In genomic region chr4:77366876-77367275, GRCh38 we compare ENCODE assay signal across 8 cellular contexts.
DNase-seq lines count a peak whose midpoint lies in the region; ATAC-seq and TF ChIP-seq lines count a peak whose summit lies in the region.
"Not testable (repeated sequence)": the region's sequence is repeated elsewhere in the genome, so short reads cannot be mapped to it uniquely, and the experiment has no call there.

No MANE protein-coding gene starts in this region.

- CTCF ChIA-PET in HEK293 (lab: Yijun Ruan, JAX): interaction anchor here (0.6 to 6.9 kb wide), 18 partner anchors 9 to 1317 kb away, joined by 3 to 38 read pairs (median 4); no protein-coding TSS in a partner anchor
- CTCF ChIA-PET in SK-N-SH (lab: Yijun Ruan, JAX): interaction anchor here (1.0 to 2.3 kb wide), 4 partner anchors 9 to 235 kb away, joined by 3 to 11 read pairs (median 4); no protein-coding TSS in a partner anchor

- TF ChIP-seq CTCF in GM12864 (IDR thresholded peaks at IDR 0.05; ENCODE audit: low read depth, low read length, missing control alignments) (peak; percentile 24), HEK293 (tag by site-specific recombination; IDR thresholded peaks at IDR 0.05) (0 out of 2 replicates have a peak, but pooled peaks have one; percentile 13), SK-N-SH (IDR thresholded peaks at IDR 0.05) (peak; percentile 53)
- TF ChIP-seq CTCF in left lung (IDR thresholded peaks at IDR 0.05): not testable (repeated sequence)

- H3K9me3 Mint-ChIP-seq in effector memory CD8-positive, alpha-beta T cell; stimulated activated naive B cell treated with anti-CD40 and anti-IgM and Interleukin-4, amounts not matched to agents 10 μg/mL and 1 μg/mL and 100 μg/mL, for 72 hours: not testable (repeated sequence)

- not testable (repeated sequence) for H3K9ac ChIP-seq in SK-N-SH

- not testable (repeated sequence) for H3K4me3 ChIP-seq in GM12864 (ENCODE audit: low read depth, low read length); HEK293 (ENCODE audit: low read depth, low read length); SK-N-SH (ENCODE audit: low read depth in 2 of 2, low read length in 1 of 2); left lung

- H3K9me3 ChIP-seq in HEK293 (ENCODE audit: control insufficient read depth, insufficient read depth, low read depth, low read length); SK-N-SH; left lung: not testable (repeated sequence)

- not testable (repeated sequence) for H3K9me2 ChIP-seq in SK-N-SH

- not testable (repeated sequence) for H3K27ac Mint-ChIP-seq in effector memory CD8-positive, alpha-beta T cell; stimulated activated naive B cell treated with anti-CD40 and anti-IgM and Interleukin-4, amounts not matched to agents 10 μg/mL and 1 μg/mL and 100 μg/mL, for 72 hours

- not testable (repeated sequence) for H2AFZ ChIP-seq in SK-N-SH (ENCODE audit: low read depth)

- DNase-seq in GM12864 (ENCODE audit: low read depth); SK-N-SH; effector memory CD8-positive, alpha-beta T cell; left lung; stimulated activated naive B cell treated with anti-CD40 and anti-IgM and Interleukin-4, amounts not matched to agents 10 μg/mL and 1 μg/mL and 100 μg/mL, for 72 hours: not testable (repeated sequence)

- TF ChIP-seq RAD21 in SK-N-SH (IDR thresholded peaks at IDR 0.05; ENCODE audit: low read length): not testable (repeated sequence)

- H3K4me3 Mint-ChIP-seq in effector memory CD8-positive, alpha-beta T cell; stimulated activated naive B cell treated with anti-CD40 and anti-IgM and Interleukin-4, amounts not matched to agents 10 μg/mL and 1 μg/mL and 100 μg/mL, for 72 hours: not testable (repeated sequence)

- H3K27me3 ChIP-seq in SK-N-SH (ENCODE audit: insufficient read depth): peaks cover 32% of the 10 kb centered on the region; the same call in 1 of the 2 replicates
- H3K27me3 ChIP-seq in left lung: not testable (repeated sequence)

- POLR2A ChIA-PET in HEK293 (lab: Yijun Ruan, JAX); SK-N-SH (lab: Yijun Ruan, JAX): not testable (repeated sequence)

- H3K79me2 ChIP-seq in SK-N-SH (ENCODE audit: insufficient read depth): not testable (repeated sequence)

- H3K4me1 Mint-ChIP-seq in effector memory CD8-positive, alpha-beta T cell (ENCODE audit: low read depth in 2 of 2); stimulated activated naive B cell treated with anti-CD40 and anti-IgM and Interleukin-4, amounts not matched to agents 10 μg/mL and 1 μg/mL and 100 μg/mL, for 72 hours: not testable (repeated sequence)

- not testable (repeated sequence) for H3K27ac ChIP-seq in HEK293 (ENCODE audit: extremely low read depth, low read depth, low read length); SK-N-SH (ENCODE audit: low read depth in 2 of 2, low read length in 1 of 2); left lung

- not testable (repeated sequence) for H3K4me1 ChIP-seq in HEK293 (ENCODE audit: control insufficient read depth, insufficient read depth, low read length); SK-N-SH (ENCODE audit: control insufficient read depth in 1 of 2, insufficient read depth in 2 of 2, low read depth in 1 of 2, low read length in 1 of 2); left lung

- not testable (repeated sequence) for H3F3A ChIP-seq in SK-N-SH (replicated peaks; ENCODE audit: insufficient read depth)

- WGBS in SK-N-SH (ENCODE audit: low lambda C conversion rate): 21% methylated on average over 2 of the region's 4 CpGs

- not testable (repeated sequence) for H3K4me2 ChIP-seq in SK-N-SH

- not testable (repeated sequence) for H3K36me3 Mint-ChIP-seq in effector memory CD8-positive, alpha-beta T cell (ENCODE audit: insufficient read depth); stimulated activated naive B cell treated with anti-CD40 and anti-IgM and Interleukin-4, amounts not matched to agents 10 μg/mL and 1 μg/mL and 100 μg/mL, for 72 hours

- TF ChIP-seq EP300 in SK-N-SH (IDR thresholded peaks at IDR 0.05; ENCODE audit: borderline replicate concordance in 1 of 2, low read depth in 1 of 2, low read length in 1 of 2): not testable (repeated sequence)

- ATAC-seq in GM19395 (IDR thresholded peaks at IDR 0.05; ENCODE audit: unreplicated experiment) (peak; percentile 85), HG03159 (IDR thresholded peaks at IDR 0.05; ENCODE audit: unreplicated experiment) (peak; percentile 85), left lung (peak; percentile 90)
- ATAC-seq in effector memory CD8-positive, alpha-beta T cell (replicated peaks): peak; percentile 19
- peak; percentile 89 to 91 for ATAC-seq in stimulated activated naive B cell treated with anti-CD40 and anti-IgM and Interleukin-4, amounts not matched to agents 10 μg/mL and 1 μg/mL and 100 μg/mL, for 72 hours (replicated peaks)

- H3K36me3 ChIP-seq in HEK293 (ENCODE audit: control insufficient read depth in 2 of 2, insufficient read depth in 1 of 2, low read length in 2 of 2); SK-N-SH (replicated peaks in 1 of 2; ENCODE audit: control insufficient read depth in 1 of 2, insufficient read depth in 2 of 2, low read length in 1 of 2); left lung: not testable (repeated sequence)

- intact Hi-C loops in left lung (cut with DNase I): not testable (repeated sequence)

- not testable (repeated sequence) for H4K20me1 ChIP-seq in SK-N-SH (ENCODE audit: insufficient read depth)

- H3K27me3 Mint-ChIP-seq in effector memory CD8-positive, alpha-beta T cell: peaks cover 0 to 45% of the 10 kb centered on the region in 2 donors
- not testable (repeated sequence) for H3K27me3 Mint-ChIP-seq in stimulated activated naive B cell treated with anti-CD40 and anti-IgM and Interleukin-4, amounts not matched to agents 10 μg/mL and 1 μg/mL and 100 μg/mL, for 72 hours

TF ChIP-seq in HEK293, 187 proteins besides CTCF, POLR2A, EP300 and RAD21:
- TF ChIP-seq ZNF654 (tag by site-specific recombination; IDR thresholded peaks at IDR 0.05; ENCODE audit: low read depth): peak; percentile 38

Comparison
In these comparisons a context has a peak if more than half of its experiments do, and no peak if none do; other contexts are left out.
1. ATAC-seq: peak in every context shown above with its lines; median percentile 90 in left lung; 90 in stimulated activated naive B cell treated with anti-CD40 and anti-IgM and Interleukin-4, amounts not matched to agents 10 μg/mL and 1 μg/mL and 100 μg/mL, for 72 hours; 85 in GM19395; 85 in HG03159; 19 in effector memory CD8-positive, alpha-beta T cell.